15 cellular contexts compared by ENCODE assay signal in genomic region chr12:109115404-109115757, GRCh38. TPM values are rescaled to one million over a fixed set of nuclear protein-coding genes. Genes with fewer than 3 reads are reported as not detected.
A peak's percentile ranks its signal among the peaks of the same experiment; 100 is the strongest.
DNase-seq lines count a peak whose midpoint lies in the region; ATAC-seq, FAIRE-seq and TF ChIP-seq lines count a peak whose summit lies in the region.
"Had no signal": no experiment of that assay in that cellular context is flagged by ENCODE, and none has a peak within 500 bp of the region (broad histone marks: within the 10 kb centered on the region; RNA-seq: fewer than 3 reads in every experiment).

No MANE protein-coding gene starts in this region.

- H3K36me3 Mint-ChIP-seq in CD14-positive monocyte, result peaks cover 1% of the 10 kb centered on the region in 2 donors

- H3K27ac Mint-ChIP-seq in CD14-positive monocyte, result peak overlapping the region in 1 of 7 donors; percentile 2
- H3K27ac Mint-ChIP-seq: activated CD4-positive, alpha-beta memory T cell treated with anti-CD3 and anti-CD28 coated beads, Interleukin-2, amount 10 ng/mL, durations not matched to agents 7 days and 5 days; activated T-helper 1 cell treated with anti-CD3 and anti-CD28 coated beads, Interleukin-12 subunit alpha, Interleukin-12 subunit beta, Interleukin-2, Interleukin-4 antibody, amounts not matched to agents 30 ng/mL and 10 ng/mL and 1 ng/mL, durations not matched to agents 14 hours and 24 hours and 36 hours; effector memory CD8-positive, alpha-beta T cell; stimulated activated effector memory CD8-positive, alpha-beta T cell treated with anti-CD3 and anti-CD28 coated beads, Interleukin-12 subunit alpha, Interleukin-12 subunit beta, amount 100 ng/mL, for 72 hours had no signal

- FAIRE-seq in D721Med (lab: Jason Lieb, UNC), result no peak
- FAIRE-seq: TTC549 had no signal

- peak overlapping the region in 1 of 2 donors; percentile 72 for H3K4me3 Mint-ChIP-seq in CD14-positive monocyte
- H3K4me3 Mint-ChIP-seq: activated CD4-positive, alpha-beta memory T cell treated with anti-CD3 and anti-CD28 coated beads, Interleukin-2, amount 10 ng/mL, durations not matched to agents 7 days and 5 days; activated T-helper 1 cell treated with anti-CD3 and anti-CD28 coated beads, Interleukin-12 subunit alpha, Interleukin-12 subunit beta, Interleukin-2, Interleukin-4 antibody, amounts not matched to agents 30 ng/mL and 10 ng/mL and 1 ng/mL, durations not matched to agents 14 hours and 24 hours and 36 hours; effector memory CD8-positive, alpha-beta T cell; stimulated activated effector memory CD8-positive, alpha-beta T cell treated with anti-CD3 and anti-CD28 coated beads, Interleukin-12 subunit alpha, Interleukin-12 subunit beta, amount 100 ng/mL, for 72 hours had no signal

- H3K27ac ChIP-seq in HUES48 (ENCODE audit: low read depth, low read length) (peak overlapping the region; percentile 1), dorsolateral prefrontal cortex (peak overlapping the region in 58 of 59 donors; percentile 12 to 97 (median 86)), lung (ENCODE audit: low read depth in 1 of 2, low read length in 1 of 2) (peak overlapping the region; percentile 66 to 92), stomach (peak overlapping the region; percentile 56 to 95 (median 93))

- H3K4me3 ChIP-seq in HUES48 (ENCODE audit: low read depth, low read length) (no peak overlapping the region), dorsolateral prefrontal cortex (peak overlapping the region in 26 of 59 donors; percentile 0 to 47 (median 14)), lung (no peak overlapping the region), stomach (peak overlapping the region in 1 of 4 donors; percentile 11)
- H3K4me3 ChIP-seq: HAP-1 had no signal

- no peaks in the 10 kb centered on the region for H3K27me3 ChIP-seq in HUES48 (ENCODE audit: control insufficient read depth, insufficient read depth, low read length)
- no peaks in the 10 kb centered on the region for H3K27me3 ChIP-seq in dorsolateral prefrontal cortex
- no peaks in the 10 kb centered on the region for H3K27me3 ChIP-seq in lung (ENCODE audit: control insufficient read depth, insufficient read depth)
- no peaks in the 10 kb centered on the region for H3K27me3 ChIP-seq in stomach

- no peak overlapping the region for H3K9ac ChIP-seq in HUES48 (ENCODE audit: low read depth, low read length)

- TF ChIP-seq EP300 in stomach (IDR thresholded peaks at IDR 0.05), result no peak

- no peak for TF ChIP-seq POLR2A in stomach (IDR thresholded peaks at IDR 0.05)

- H3K36me3 ChIP-seq in HUES48 (ENCODE audit: control insufficient read depth, insufficient read depth, low read length) (peaks cover 3% of the 10 kb centered on the region; the same call in 1 of the 2 replicates), lung (ENCODE audit: control insufficient read depth in 2 of 2, insufficient read depth in 2 of 2, low read length in 2 of 2) (no peaks in the 10 kb centered on the region), stomach (no peaks in the 10 kb centered on the region)

- intact Hi-C loops in dorsolateral prefrontal cortex (cut with DNase I), result loop anchor here in 1 of 2 donors (5.0 kb wide), 1 partner anchor 37 kb away; no protein-coding TSS in a partner anchor
- intact Hi-C loops in stomach (cut with DNase I; ENCODE audit: low total_unique reads), result no loop called here
- intact Hi-C loops in CD14-positive monocyte (cut with micrococcal nuclease), result no loop called here

- H3K9me3 ChIP-seq in HUES48 (ENCODE audit: control insufficient read depth, insufficient read depth, low read length) (no peaks in the 10 kb centered on the region), lung (ENCODE audit: control insufficient read depth in 2 of 2, insufficient read depth in 1 of 2, low read length in 1 of 2) (no peaks in the 10 kb centered on the region), stomach (no peaks in the 10 kb centered on the region)
- H3K9me3 ChIP-seq: HAP-1 had no signal

- H3K4me1 ChIP-seq in HUES48 (ENCODE audit: control insufficient read depth, insufficient read depth, low read length), result peaks cover 19% of the 10 kb centered on the region
- H3K4me1 ChIP-seq in lung (ENCODE audit: control insufficient read depth in 2 of 2, insufficient read depth in 2 of 2, low read length in 2 of 2), result peaks cover 11 to 14% of the 10 kb centered on the region in 2 donors
- H3K4me1 ChIP-seq in stomach, result peaks cover 77 to 89% (median 83%) of the 10 kb centered on the region in 4 donors
- H3K4me1 ChIP-seq: HAP-1 had no signal

- no peak for ATAC-seq in lung (ENCODE audit: insufficient read depth, low FRiP score)
- ATAC-seq: effector memory CD8-positive, alpha-beta T cell; stimulated activated effector memory CD8-positive, alpha-beta T cell treated with anti-CD3 and anti-CD28 coated beads, Interleukin-12 subunit alpha, Interleukin-12 subunit beta, amount 100 ng/mL, for 72 hours had no signal

- peaks cover 0 to 1% (median 0%) of the 10 kb centered on the region in 7 donors for H3K9me3 Mint-ChIP-seq in CD14-positive monocyte
- H3K9me3 Mint-ChIP-seq: activated CD4-positive, alpha-beta memory T cell treated with anti-CD3 and anti-CD28 coated beads, Interleukin-2, amount 10 ng/mL, durations not matched to agents 7 days and 5 days; activated T-helper 1 cell treated with anti-CD3 and anti-CD28 coated beads, Interleukin-12 subunit alpha, Interleukin-12 subunit beta, Interleukin-2, Interleukin-4 antibody, amounts not matched to agents 30 ng/mL and 10 ng/mL and 1 ng/mL, durations not matched to agents 14 hours and 24 hours and 36 hours; effector memory CD8-positive, alpha-beta T cell; stimulated activated effector memory CD8-positive, alpha-beta T cell treated with anti-CD3 and anti-CD28 coated beads, Interleukin-12 subunit alpha, Interleukin-12 subunit beta, amount 100 ng/mL, for 72 hours had no signal

- TF ChIP-seq CTCF in dorsolateral prefrontal cortex (IDR thresholded peaks at IDR 0.05 in 54 of 56, conservative IDR thresholded peaks at IDR 0.05 in 2 of 56; ENCODE audit: low read depth in 1 of 56, partially characterized antibody in 56 of 56) (no peak), lung (IDR thresholded peaks at IDR 0.05; ENCODE audit: control extremely low read depth, extremely low read depth) (no peak), stomach (IDR thresholded peaks at IDR 0.05) (no peak), GM10266 (IDR thresholded peaks at IDR 0.05; ENCODE audit: control insufficient read depth, insufficient read depth, low read depth, missing control alignments) (no peak), D721Med (IDR thresholded peaks at IDR 0.05; ENCODE audit: insufficient read depth, missing control alignments) (no peak), CD14-positive monocyte (IDR thresholded peaks at IDR 0.05) (no peak)

- peaks cover 0 to 6% (median 1%) of the 10 kb centered on the region in 3 donors for H3K27me3 Mint-ChIP-seq in CD14-positive monocyte (ENCODE audit: low read depth in 3 of 3)
- H3K27me3 Mint-ChIP-seq: activated CD4-positive, alpha-beta memory T cell treated with anti-CD3 and anti-CD28 coated beads, Interleukin-2, amount 10 ng/mL, durations not matched to agents 7 days and 5 days; effector memory CD8-positive, alpha-beta T cell had no signal

- WGBS in lung, 2 donors, result 73 to 76% methylated on average over 3 of the region's 3 CpGs
- 28 to 49% (median 35%) methylated on average over 3 of the region's 3 CpGs for WGBS in stomach, 5 donors

- peaks cover 21% of the 10 kb centered on the region for H3K4me1 Mint-ChIP-seq in CD14-positive monocyte

- no peak for DNase-seq in dorsolateral prefrontal cortex
- no peak for DNase-seq in lung (ENCODE audit: low spot score)
- no peak for DNase-seq in stomach
- DNase-seq in GM10266 (ENCODE audit: extremely low spot score), result no peak
- DNase-seq in D721Med (ENCODE audit: insufficient read length, low spot score), result no peak
- no peak for DNase-seq in SHP77 (lab: John Stamatoyannopoulos, UW)
- DNase-seq in CD14-positive monocyte (ENCODE audit: low spot score), result no peak
- DNase-seq: activated CD4-positive, alpha-beta memory T cell treated with anti-CD3 and anti-CD28 coated beads, Interleukin-2, amount 10 ng/mL, durations not matched to agents 7 days and 5 days; effector memory CD8-positive, alpha-beta T cell; Karpas-422 had no signal

RNA-seq across cellular contexts. Expression of gene ACACB, which starts 1.0 kb away (rescaled TPM):
- 100 to 1,000 TPM in 6 of 120 experiments, 10 to 100 TPM in 114; 12.5 to 161 (median 54.1) TPM for total RNA-seq in dorsolateral prefrontal cortex
- total RNA-seq in lung, result 10 to 100 TPM; 22.0 to 24.5 TPM
- polyA plus RNA-seq in lung, result 10 to 100 TPM in 1 of 2 donors, 1 to 10 TPM in 1; 2.9 to 14.5 TPM
- 1,000 to 10,000 TPM in 1 of 5 donors, 100 to 1,000 TPM in 1, 10 to 100 TPM in 3; 47.2 to 2,520 (median 84.1) TPM for total RNA-seq in stomach
- polyA plus RNA-seq in stomach, result 10 to 100 TPM in 2 of 3 donors, 1 to 10 TPM in 1; 6.1 to 15.0 (median 11.9) TPM
- 1 to 10 TPM in 1 of 2 donors, under 1 TPM in 1; 0.14 to 1.9 TPM for polyA plus RNA-seq in CD14-positive monocyte

RNA-seq across cellular contexts. Expression of gene UNG, which starts 18.0 kb away (rescaled TPM):
- total RNA-seq in dorsolateral prefrontal cortex, result 10 to 100 TPM; 14.5 to 54.3 (median 25.9) TPM
- total RNA-seq in lung, result 10 to 100 TPM; 17.2 to 17.8 TPM
- 10 to 100 TPM; 11.8 to 12.5 TPM for polyA plus RNA-seq in lung
- total RNA-seq in stomach, result 10 to 100 TPM; 13.8 to 27.2 (median 16.9) TPM
- polyA plus RNA-seq in stomach, result 10 to 100 TPM; 18.4 to 20.6 (median 18.8) TPM
- 1 to 10 TPM; 2.0 to 2.1 TPM for polyA plus RNA-seq in CD14-positive monocyte

RNA-seq across cellular contexts. Expression of gene ALKBH2, which starts 22.1 kb away (rescaled TPM):
- total RNA-seq in dorsolateral prefrontal cortex (10 to 100 TPM in 100 of 120 experiments, 1 to 10 TPM in 20; 6.8 to 20.9 (median 12.4) TPM), lung (10 to 100 TPM; 10.7 to 18.2 TPM), stomach (10 to 100 TPM in 4 of 5 donors, not detected in 1; 12.3 to 28.1 (median 22.0) TPM)
- polyA plus RNA-seq in lung (10 to 100 TPM; 20.0 to 42.5 TPM), stomach (10 to 100 TPM; 17.0 to 33.3 (median 22.3) TPM), CD14-positive monocyte (1 to 10 TPM; 3.7 to 4.5 TPM)

Comparison
In these comparisons a context has a peak if more than half of its experiments do, and no peak if none do; other contexts are left out.
1. H3K27ac ChIP-seq: peak in every context shown above with its lines; median percentile 93 in stomach; 86 in dorsolateral prefrontal cortex; 79 in lung; 1 in HUES48.